Comparison of ENCODE assay signal across 17 cellular contexts in genomic region chr10:71715026-71715425, GRCh38.
DNase-seq lines count a peak whose midpoint lies in the region; ATAC-seq and TF ChIP-seq lines count a peak whose summit lies in the region.
"Had no signal": no experiment of that assay in that cellular context is flagged by ENCODE, and none has a peak within 500 bp of the region (broad histone marks: within the 10 kb centered on the region; RNA-seq: fewer than 3 reads in every experiment).

No MANE protein-coding gene starts in this region.

- peak overlapping the region; percentile 95; the same call in 1 of the 2 replicates for H3K27ac ChIP-seq in HL-60 (replicated peaks)
- H3K27ac ChIP-seq in skin epidermis: peak overlapping the region in 17 of 21 experiments; percentile 39 to 96 (median 92)
- H3K27ac ChIP-seq: 22Rv1, cardiac muscle cell, psoas muscle had no signal

- no peak for TF ChIP-seq CTCF in HL-60 (IDR thresholded peaks at IDR 0.05; ENCODE audit: insufficient read depth, low read length)

- peaks cover 87% of the 10 kb centered on the region for H3K4me1 Mint-ChIP-seq in dendritic cell treated with granulocyte-macrophage colony-stimulating factor and Interleukin-4, amounts not matched to agents 40 ng/mL and 50 ng/mL, for 4 days (ENCODE audit: low read depth)

- H3K27ac Mint-ChIP-seq in dendritic cell treated with granulocyte-macrophage colony-stimulating factor and Interleukin-4, amounts not matched to agents 40 ng/mL and 50 ng/mL, for 4 days: peak overlapping the region; percentile 92

- intact Hi-C loops in dendritic cell treated with granulocyte-macrophage colony-stimulating factor and Interleukin-4, amounts not matched to agents 40 ng/mL and 50 ng/mL, for 4 days (cut with micrococcal nuclease): no loop called here

- peaks cover 22% of the 10 kb centered on the region for H3K36me3 Mint-ChIP-seq in dendritic cell treated with granulocyte-macrophage colony-stimulating factor and Interleukin-4, amounts not matched to agents 40 ng/mL and 50 ng/mL, for 4 days (ENCODE audit: low read depth)

- H3K4me3 Mint-ChIP-seq in dendritic cell treated with granulocyte-macrophage colony-stimulating factor and Interleukin-4, amounts not matched to agents 40 ng/mL and 50 ng/mL, for 4 days: peak overlapping the region; percentile 14

- no peaks in the 10 kb centered on the region for H3K27me3 Mint-ChIP-seq in dendritic cell treated with granulocyte-macrophage colony-stimulating factor and Interleukin-4, amounts not matched to agents 40 ng/mL and 50 ng/mL, for 4 days

- DNase-seq in DMS 273 (lab: John Stamatoyannopoulos, UW; ENCODE audit: unreplicated experiment) (peak; percentile 59), DMS 273 treated with DMSO at 0.1 percent for 48 hours (lab: John Stamatoyannopoulos, UW) (no peak), HL-60 (ENCODE audit: low read depth in 1 of 2, low spot score in 1 of 2) (no peak), NCI-H2081 treated with DMSO at 0.1 percent for 48 hours (lab: John Stamatoyannopoulos, UW) (no peak)
- DNase-seq in effector CD4-positive, alpha-beta T cell: no peak
- DNase-seq: NCI-H1417; NCI-H69; psoas muscle; SHP77; stimulated activated CD4-positive, alpha-beta T cell treated with anti-CD3 and anti-CD28 coated beads, Interleukin-4, amount 100 ng/mL, for 1 hour had no signal

- ATAC-seq in GM18861 (IDR thresholded peaks at IDR 0.05; ENCODE audit: unreplicated experiment): no peak
- ATAC-seq: HepG2, psoas muscle had no signal

- no peaks in the 10 kb centered on the region for H3K27me3 ChIP-seq in HL-60 (ENCODE audit: insufficient read depth, poor library complexity, severe bottlenecking)
- H3K27me3 ChIP-seq: cardiac muscle cell had no signal

- no peaks in the 10 kb centered on the region for H3K9me3 Mint-ChIP-seq in dendritic cell treated with granulocyte-macrophage colony-stimulating factor and Interleukin-4, amounts not matched to agents 40 ng/mL and 50 ng/mL, for 4 days
- H3K9me3 Mint-ChIP-seq: activated T-helper 1 cell treated with anti-CD3 and anti-CD28 coated beads, Interleukin-12 subunit alpha, Interleukin-12 subunit beta, Interleukin-2, Interleukin-4 antibody, amounts not matched to agents 30 ng/mL and 10 ng/mL and 1 ng/mL, durations not matched to agents 14 hours and 24 hours and 36 hours had no signal

- H3K4me3 ChIP-seq in HL-60 (replicated peaks; ENCODE audit: insufficient read depth, low read length): no peak overlapping the region
- H3K4me3 ChIP-seq in skin epidermis: no peak overlapping the region
- H3K4me3 ChIP-seq: cardiac muscle cell, psoas muscle had no signal
